ENCODE assay signal across 12 cellular contexts in genomic region chr12:113462880-113463745, GRCh38. TPM values are rescaled to one million over a fixed set of nuclear protein-coding genes. Genes with fewer than 3 reads are reported as not detected.
A peak's percentile ranks its signal among the peaks of the same experiment; 100 is the strongest.
DNase-seq lines count a peak whose midpoint lies in the region; ATAC-seq, FAIRE-seq and TF ChIP-seq lines count a peak whose summit lies in the region.
"Had no signal": no experiment of that assay in that cellular context is flagged by ENCODE, and none has a peak within 500 bp of the region (broad histone marks: within the 10 kb centered on the region; RNA-seq: fewer than 3 reads in every experiment).

No MANE protein-coding gene starts in this region.

- TF ChIP-seq CTCF in breast epithelium (IDR thresholded peaks at IDR 0.05) (no peak), thoracic aorta (IDR thresholded peaks at IDR 0.05) (no peak)

- H3K27me3 Mint-ChIP-seq in activated CD8-positive, alpha-beta memory T cell treated with anti-CD3 and anti-CD28 coated beads, Interleukin-2, amount 10 ng/mL, durations not matched to agents 7 days and 5 days = peaks cover 79% of the 10 kb centered on the region

- no peak overlapping the region for H2BK5ac ChIP-seq in mesenchymal stem cell (ENCODE audit: low read depth, low read length, poor library complexity, severe bottlenecking)

- peaks cover 14% of the 10 kb centered on the region for H3K4me1 Mint-ChIP-seq in activated CD8-positive, alpha-beta memory T cell treated with anti-CD3 and anti-CD28 coated beads, Interleukin-2, amount 10 ng/mL, durations not matched to agents 7 days and 5 days

- H3K27ac Mint-ChIP-seq in activated CD8-positive, alpha-beta memory T cell treated with anti-CD3 and anti-CD28 coated beads, Interleukin-2, amount 10 ng/mL, durations not matched to agents 7 days and 5 days = peak overlapping the region; percentile 72

- H3K79me1 ChIP-seq in mesenchymal stem cell (replicated peaks; ENCODE audit: low read length, poor library complexity, severe bottlenecking) = no peaks in the 10 kb centered on the region

- peaks cover 13 to 27% of the 10 kb centered on the region in 2 donors for H3K4me1 ChIP-seq in breast epithelium
- H3K4me1 ChIP-seq in mesenchymal stem cell (ENCODE audit: control insufficient read depth, insufficient read depth, low read depth, low read length) = peaks cover 43% of the 10 kb centered on the region
- peaks cover 25 to 45% of the 10 kb centered on the region in 2 donors for H3K4me1 ChIP-seq in thoracic aorta (ENCODE audit: control insufficient read depth in 1 of 2, low read depth in 2 of 2)
- H3K4me1 ChIP-seq: BE2C had no signal

- no peak overlapping the region for H3K4ac ChIP-seq in mesenchymal stem cell (ENCODE audit: low read depth in 1 of 2, low read length in 2 of 2)

- H3K36me3 ChIP-seq in breast epithelium = no peaks in the 10 kb centered on the region
- H3K36me3 ChIP-seq in mesenchymal stem cell (ENCODE audit: control insufficient read depth in 1 of 2, insufficient read depth in 2 of 2, low read depth in 1 of 2, low read length in 2 of 2) = no peaks in the 10 kb centered on the region
- no peaks in the 10 kb centered on the region for H3K36me3 ChIP-seq in thoracic aorta
- H3K36me3 ChIP-seq: BE2C had no signal

- H2BK12ac ChIP-seq in mesenchymal stem cell (ENCODE audit: low read length in 2 of 2) = no peak overlapping the region

- no peak for FAIRE-seq in urothelium cell line (lab: Jason Lieb, UNC)
- FAIRE-seq: colon had no signal

- H3K4me3 Mint-ChIP-seq in activated CD8-positive, alpha-beta memory T cell treated with anti-CD3 and anti-CD28 coated beads, Interleukin-2, amount 10 ng/mL, durations not matched to agents 7 days and 5 days = peak overlapping the region; percentile 6

- H4K8ac ChIP-seq in mesenchymal stem cell (ENCODE audit: low read length) = no peak overlapping the region

- peak overlapping the region; percentile 73 for H3K4me2 ChIP-seq in mesenchymal stem cell (ENCODE audit: low read length, poor library complexity, severe bottlenecking)

- H2AK5ac ChIP-seq in mesenchymal stem cell (ENCODE audit: low read length, severe bottlenecking) = no peak overlapping the region

- no peak for ATAC-seq in activated CD8-positive, alpha-beta memory T cell treated with anti-CD3 and anti-CD28 coated beads, Interleukin-2, amount 10 ng/mL, durations not matched to agents 7 days and 5 days
- ATAC-seq in thoracic aorta (ENCODE audit: insufficient number of reproducible peaks, low FRiP score, low read depth) = no peak
- no peak for ATAC-seq in GM18868 (IDR thresholded peaks at IDR 0.05; ENCODE audit: unreplicated experiment)

- no peak overlapping the region for H3K18ac ChIP-seq in mesenchymal stem cell (ENCODE audit: low read depth in 1 of 2, low read length in 2 of 2)

- no peaks in the 10 kb centered on the region for H3K9me3 Mint-ChIP-seq in activated CD8-positive, alpha-beta memory T cell treated with anti-CD3 and anti-CD28 coated beads, Interleukin-2, amount 10 ng/mL, durations not matched to agents 7 days and 5 days (ENCODE audit: low read depth)

- H3K9me3 ChIP-seq in breast epithelium (no peaks in the 10 kb centered on the region), mesenchymal stem cell (ENCODE audit: control insufficient read depth, low read length) (no peaks in the 10 kb centered on the region), thoracic aorta (no peaks in the 10 kb centered on the region)
- H3K9me3 ChIP-seq: BE2C had no signal

- H3K9ac ChIP-seq in mesenchymal stem cell (ENCODE audit: low read length) = no peak overlapping the region

- no peak overlapping the region for H2AFZ ChIP-seq in mesenchymal stem cell (ENCODE audit: low read depth, low read length)

- WGBS in mesenchymal stem cell = 2% methylated on average over 87 of the region's 99 CpGs

- intact Hi-C loops in breast epithelium (cut with DNase I; ENCODE audit: low total_unique reads) = no loop called here

- peaks cover 20 to 80% of the 10 kb centered on the region in 2 donors for H3K27me3 ChIP-seq in breast epithelium
- peaks cover 83 to 84% of the 10 kb centered on the region in 2 experiments for H3K27me3 ChIP-seq in mesenchymal stem cell (ENCODE audit: control insufficient read depth in 1 of 2, insufficient read depth in 1 of 2, low read length in 2 of 2)
- H3K27me3 ChIP-seq in thoracic aorta (replicated peaks; ENCODE audit: insufficient read depth) = peaks cover 24% of the 10 kb centered on the region

- H3K36me3 Mint-ChIP-seq in activated CD8-positive, alpha-beta memory T cell treated with anti-CD3 and anti-CD28 coated beads, Interleukin-2, amount 10 ng/mL, durations not matched to agents 7 days and 5 days = peaks cover 2% of the 10 kb centered on the region

- peak overlapping the region; percentile 20 to 62 (median 33) for H3K4me3 ChIP-seq in breast epithelium
- peak overlapping the region in 1 of 2 experiments; percentile 9 for H3K4me3 ChIP-seq in mesenchymal stem cell (ENCODE audit: insufficient read depth in 1 of 2, low read depth in 1 of 2, low read length in 2 of 2)
- H3K4me3 ChIP-seq in thoracic aorta = peak overlapping the region; percentile 64

- no peak overlapping the region for H2BK15ac ChIP-seq in mesenchymal stem cell (ENCODE audit: low read depth, poor library complexity, severe bottlenecking)

- no peak overlapping the region for H3K27ac ChIP-seq in breast epithelium
- H3K27ac ChIP-seq in mesenchymal stem cell (ENCODE audit: low read length, poor library complexity, severe bottlenecking) = no peak overlapping the region
- H3K27ac ChIP-seq in thoracic aorta = no peak overlapping the region

- H4K91ac ChIP-seq in mesenchymal stem cell (ENCODE audit: low read length) = no peak overlapping the region

- H2BK120ac ChIP-seq in mesenchymal stem cell (ENCODE audit: low read depth, low read length) = no peak overlapping the region

- CTCF ChIA-PET in activated CD8-positive, alpha-beta memory T cell treated with anti-CD3 and anti-CD28 coated beads, Interleukin-2, amount 10 ng/mL, durations not matched to agents 7 days and 5 days (lab: Charles Lee) = interaction anchor here (0.7 to 2.9 kb wide), 6 partner anchors 10 to 449 kb away, joined by 3 to 14 read pairs (median 3); no protein-coding TSS in a partner anchor

- DNase-seq in activated CD8-positive, alpha-beta memory T cell treated with anti-CD3 and anti-CD28 coated beads, Interleukin-2, amount 10 ng/mL, durations not matched to agents 7 days and 5 days = no peak
- no peak for DNase-seq in activated CD8-positive, alpha-beta memory T cell treated with anti-CD3 and anti-CD28 coated beads for 24 hours
- DNase-seq in breast epithelium (ENCODE audit: low spot score in 2 of 2) = no peak
- DNase-seq in mesenchymal stem cell = no peak
- DNase-seq in thoracic aorta (ENCODE audit: low spot score) = no peak
- no peak for DNase-seq in urothelium cell line (ENCODE audit: low spot score)
- no peak for DNase-seq in pons (ENCODE audit: low spot score)

- no peak for TF ChIP-seq POLR2A in breast epithelium (IDR thresholded peaks at IDR 0.05)

- H3K23ac ChIP-seq in mesenchymal stem cell (ENCODE audit: low read length in 2 of 2) = peak overlapping the region in 1 of 2 experiments; percentile 72

- no peak overlapping the region for H3K14ac ChIP-seq in mesenchymal stem cell (ENCODE audit: low read length in 2 of 2)

RNA-seq across cellular contexts. Expression of gene LHX5, which starts 8.6 kb away (rescaled TPM):
- total RNA-seq in activated CD8-positive, alpha-beta memory T cell treated with anti-CD3 and anti-CD28 coated beads, Interleukin-2, amount 10 ng/mL, durations not matched to agents 7 days and 5 days = not detected
- total RNA-seq in breast epithelium (not detected), thoracic aorta (not detected)
- not detected for polyA plus RNA-seq in mesenchymal stem cell (2013, experiment 1 of 2)
- not detected for polyA plus RNA-seq in mesenchymal stem cell (2013, experiment 2 of 2)
- total RNA-seq: IMR-90, lung microvascular endothelial cell had no signal
- polyA plus RNA-seq: IMR-90 had no signal

RNA-seq across cellular contexts. Expression of gene SDSL, which starts 40.9 kb away (rescaled TPM):
- under 1 TPM; 0.32 to 0.45 TPM for total RNA-seq in activated CD8-positive, alpha-beta memory T cell treated with anti-CD3 and anti-CD28 coated beads, Interleukin-2, amount 10 ng/mL, durations not matched to agents 7 days and 5 days
- total RNA-seq in breast epithelium (1 to 10 TPM; 4.6 to 4.9 (median 4.8) TPM), thoracic aorta (1 to 10 TPM; 3.5 to 9.0 TPM)
- polyA plus RNA-seq in mesenchymal stem cell (2013, experiment 1 of 2) = 5.4 TPM
- polyA plus RNA-seq in mesenchymal stem cell (2013, experiment 2 of 2) = 4.6 TPM

RNA-seq across cellular contexts. Expression of gene SDS, which starts 59.4 kb away (rescaled TPM):
- not detected for total RNA-seq in activated CD8-positive, alpha-beta memory T cell treated with anti-CD3 and anti-CD28 coated beads, Interleukin-2, amount 10 ng/mL, durations not matched to agents 7 days and 5 days
- total RNA-seq in breast epithelium (10 to 100 TPM in 1 of 3 donors, under 1 TPM in 2; 0.66 to 12.0 (median 0.80) TPM), thoracic aorta (1 to 10 TPM in 1 of 2 donors, not detected in 1; 5.9 TPM)
- not detected for polyA plus RNA-seq in mesenchymal stem cell (2013, experiment 1 of 2)
- polyA plus RNA-seq in mesenchymal stem cell (2013, experiment 2 of 2) = not detected
- total RNA-seq: IMR-90, lung microvascular endothelial cell had no signal
- polyA plus RNA-seq: IMR-90 had no signal
